ENCODE assay signal across 26 cellular contexts in genomic region chr2:204635478-204635877, GRCh38.
"Had no signal": no experiment of that assay in that cellular context is flagged by ENCODE, and none has a peak within 500 bp of the region (broad histone marks: within the 10 kb centered on the region; RNA-seq: fewer than 3 reads in every experiment).

No MANE protein-coding gene starts in this region.

- H3K27me3 ChIP-seq: ascending aorta had no signal

- H3K4me3 ChIP-seq: ascending aorta, K562, PC-9, SK-N-MC had no signal

- H3K27ac ChIP-seq: ascending aorta, PC-9, SK-N-MC had no signal

- ATAC-seq: activated CD8-positive, alpha-beta T cell treated with anti-CD3 and anti-CD28 coated beads for 36 hours; activated T-cell treated with anti-CD3 and anti-CD28 coated beads, Interleukin-2, amount 50 U/mL, for 72 hours; activated T-helper 17 cell treated with anti-CD3 and anti-CD28 coated beads, Interleukin-2, amount 50 U/mL, for 72 hours; K562 had no signal

- H3K4me1 ChIP-seq: ascending aorta had no signal

- DNase-seq: activated CD4-positive, alpha-beta T cell treated with anti-CD3 and anti-CD28 coated beads, Interleukin-2, amount 10 ng/mL, durations not matched to agents 24 days and 14 days; activated CD4-positive, alpha-beta T cell treated with anti-CD3 and anti-CD28 coated beads, Interleukin-2, amount 50 U/mL, for 4 hours; activated CD8-positive, alpha-beta T cell treated with anti-CD3 and anti-CD28 coated beads for 36 hours; activated effector memory CD4-positive, alpha-beta T cell treated with anti-CD3 and anti-CD28 coated beads, Interleukin-2, amount 50 U/mL, for 16 hours; activated naive CD4-positive, alpha-beta T cell; activated naive CD8-positive, alpha-beta T cell treated with anti-CD3 and anti-CD28 coated beads, Interleukin-2, amount 10 ng/mL, durations not matched to agents 7 days and 5 days; activated T-cell treated with anti-CD3 and anti-CD28 coated beads, Interleukin-2, amount 50 U/mL, for 1 hour; activated T-cell treated with anti-CD3 and anti-CD28 coated beads, Interleukin-2, amount 50 U/mL, for 72 hours; amygdala; MM.1S; MV-4-11; NCI-H1092; NCI-H1436 treated with DMSO at 0.1 percent for 48 hours; NCI-H1694 treated with DMSO at 0.1 percent for 48 hours; NCI-H2029; NCI-H510A; NCI-H526; NCI-H748 treated with DMSO at 0.1 percent for 48 hours; NK-92 treated with Interleukin-12 subunit alpha and Interleukin-12 subunit beta, amount 100 ng/mL, for 24 hours; PC-9; Right ventricle myocardium superior; T1000 had no signal

- H3K36me3 ChIP-seq: ascending aorta had no signal
